ENCODE assay signal across 22 cellular contexts in genomic region chr1:207067695-207068094, GRCh38. TPM values are rescaled to one million over a fixed set of nuclear protein-coding genes. Genes with fewer than 3 reads are reported as not detected.
"Had no signal": no experiment of that assay in that cellular context is flagged by ENCODE, and none has a peak within 500 bp of the region (broad histone marks: within the 10 kb centered on the region; RNA-seq: fewer than 3 reads in every experiment).

No MANE protein-coding gene starts in this region.

- H3K27me3 ChIP-seq: ascending aorta, breast epithelium, suprapubic skin had no signal

- H3K27me3 Mint-ChIP-seq: activated CD4-positive, alpha-beta memory T cell treated with anti-CD3 and anti-CD28 coated beads for 36 hours; activated CD4-positive, alpha-beta T cell treated with anti-CD3 and anti-CD28 coated beads for 36 hours; activated T-cell treated with anti-CD3 and anti-CD28 coated beads, Interleukin-2, amount 50 U/mL, for 24 hours had no signal

- H3K4me1 ChIP-seq: ascending aorta, breast epithelium, suprapubic skin had no signal

- H3K9me3 Mint-ChIP-seq: activated CD4-positive, alpha-beta memory T cell treated with anti-CD3 and anti-CD28 coated beads for 36 hours; activated naive CD4-positive, alpha-beta T cell treated with anti-CD3 and anti-CD28 coated beads, Interleukin-2, amount 10 ng/mL, durations not matched to agents 7 days and 5 days; activated T-cell treated with anti-CD3 and anti-CD28 coated beads, Interleukin-2, amount 50 U/mL, for 24 hours; natural killer cell had no signal

- H3K9ac ChIP-seq: SK-N-SH had no signal

- H3K36me3 ChIP-seq: breast epithelium, WERI-Rb-1 had no signal

- H3K4me3 Mint-ChIP-seq: activated CD4-positive, alpha-beta memory T cell treated with anti-CD3 and anti-CD28 coated beads for 36 hours; activated CD4-positive, alpha-beta T cell treated with anti-CD3 and anti-CD28 coated beads for 36 hours; activated naive CD4-positive, alpha-beta T cell treated with anti-CD3 and anti-CD28 coated beads, Interleukin-2, amount 10 ng/mL, durations not matched to agents 7 days and 5 days; activated T-cell treated with anti-CD3 and anti-CD28 coated beads, Interleukin-2, amount 50 U/mL, for 24 hours; natural killer cell had no signal

- ATAC-seq: activated CD4-positive, alpha-beta T cell treated with anti-CD3 and anti-CD28 coated beads for 36 hours; natural killer cell; right cardiac atrium had no signal

- H3K4me3 ChIP-seq: ascending aorta, breast epithelium, smooth muscle cell, suprapubic skin had no signal

- H3K27ac ChIP-seq: ascending aorta, breast epithelium, suprapubic skin, WERI-Rb-1 had no signal

- H3K36me3 Mint-ChIP-seq: activated CD4-positive, alpha-beta memory T cell treated with anti-CD3 and anti-CD28 coated beads for 36 hours; natural killer cell had no signal

- H3K27ac Mint-ChIP-seq: activated CD4-positive, alpha-beta memory T cell treated with anti-CD3 and anti-CD28 coated beads for 36 hours; activated CD4-positive, alpha-beta T cell treated with anti-CD3 and anti-CD28 coated beads for 36 hours; activated naive CD4-positive, alpha-beta T cell treated with anti-CD3 and anti-CD28 coated beads, Interleukin-2, amount 10 ng/mL, durations not matched to agents 7 days and 5 days; activated T-cell treated with anti-CD3 and anti-CD28 coated beads, Interleukin-2, amount 50 U/mL, for 24 hours; natural killer cell had no signal

- DNase-seq: activated CD4-positive, alpha-beta memory T cell treated with anti-CD3 and anti-CD28 coated beads for 36 hours; activated CD4-positive, alpha-beta T cell treated with anti-CD3 and anti-CD28 coated beads for 36 hours; activated naive CD4-positive, alpha-beta T cell treated with anti-CD3 and anti-CD28 coated beads, Interleukin-2, amount 10 ng/mL, durations not matched to agents 7 days and 5 days; activated T-cell treated with anti-CD3 and anti-CD28 coated beads, Interleukin-2, amount 50 U/mL, for 24 hours; natural killer cell; nucleus accumbens; posterior cingulate gyrus; right cardiac atrium; SK-N-SH; stimulated activated CD4-positive, alpha-beta T cell treated with anti-CD3 and anti-CD28 coated beads, Interleukin-4, amount 100 ng/mL, for 4 hours; stimulated activated CD8-positive, alpha-beta memory T cell treated with anti-CD3 and anti-CD28 coated beads, Interleukin-4, amount 100 ng/mL, for 48 hours; stimulated activated naive CD4-positive, alpha-beta T cell treated with Interleukin-2 at 50 U/mL for 16 hours; WERI-Rb-1 had no signal

RNA-seq across cellular contexts. Expression of gene C4BPB, which starts 21.0 kb away (rescaled TPM):
- total RNA-seq: ascending aorta, chondrocyte, glomerular endothelial cell, lung microvascular endothelial cell, natural killer cell had no signal

RNA-seq across cellular contexts. Expression of gene C1orf116, which starts 35.1 kb away (rescaled TPM):
- total RNA-seq: activated CD4-positive, alpha-beta memory T cell treated with anti-CD3 and anti-CD28 coated beads for 36 hours; ascending aorta; dermis microvascular lymphatic vessel endothelial cell; glomerular endothelial cell; lung microvascular endothelial cell; T-helper 1 cell treated with Interleukin-12 subunit alpha and Interleukin-12 subunit beta and Interleukin-4 antibody, amounts not matched to agents 30 ng/mL and 1 ng/mL, for 36 hours had no signal

RNA-seq across cellular contexts. Expression of gene C4BPA, which starts 36.3 kb away (rescaled TPM):
- total RNA-seq: activated CD4-positive, alpha-beta memory T cell treated with anti-CD3 and anti-CD28 coated beads for 36 hours; activated CD4-positive, alpha-beta T cell treated with anti-CD3 and anti-CD28 coated beads for 36 hours; ascending aorta; chondrocyte; dermis microvascular lymphatic vessel endothelial cell; glomerular endothelial cell; lung microvascular endothelial cell; natural killer cell; smooth muscle cell; T-helper 1 cell treated with Interleukin-12 subunit alpha and Interleukin-12 subunit beta and Interleukin-4 antibody, amounts not matched to agents 30 ng/mL and 1 ng/mL, for 36 hours had no signal
